Comparison of ENCODE assay signal across 24 cellular contexts in genomic region chr11:78834886-78835285, GRCh38.
"Had no signal": no experiment of that assay in that cellular context is flagged by ENCODE, and none has a peak within 500 bp of the region (broad histone marks: within the 10 kb centered on the region; RNA-seq: fewer than 3 reads in every experiment).

No MANE protein-coding gene starts in this region.

- H3K27me3 Mint-ChIP-seq: activated T-cell treated with anti-CD3 and anti-CD28 coated beads, Interleukin-2, amount 50 U/mL, for 24 hours had no signal

- H3K9me3 Mint-ChIP-seq: activated naive CD4-positive, alpha-beta T cell treated with anti-CD3 and anti-CD28 coated beads, Interleukin-2, amount 50 U/mL, for 24 hours; activated T-cell treated with anti-CD3 and anti-CD28 coated beads, Interleukin-2, amount 50 U/mL, for 24 hours; activated T-helper 1 cell treated with anti-CD3 and anti-CD28 coated beads, Interleukin-12 subunit alpha, Interleukin-12 subunit beta, Interleukin-2, Interleukin-4 antibody, amounts not matched to agents 30 ng/mL and 10 ng/mL and 1 ng/mL, durations not matched to agents 14 hours and 24 hours and 36 hours; T-helper 2 cell treated with Interferon-gamma antibody and Interleukin-4, amounts not matched to agents 5 μg/mL and 100 μg/mL, for 36 hours; WTC11 had no signal

- H3K4me1 Mint-ChIP-seq: activated CD8-positive, alpha-beta memory T cell treated with anti-CD3 and anti-CD28 coated beads, Interleukin-2, amount 10 ng/mL, durations not matched to agents 7 days and 5 days; activated naive CD4-positive, alpha-beta T cell treated with anti-CD3 and anti-CD28 coated beads, Interleukin-2, amount 50 U/mL, for 24 hours had no signal

- H3K27me3 ChIP-seq: ascending aorta, brain microvascular endothelial cell, cardiac muscle cell, Peyer's patch, SJSA1 had no signal

- DNase-seq: activated CD4-positive, alpha-beta T cell treated with anti-CD3 and anti-CD28 coated beads for 48 hours; activated CD4-positive, alpha-beta T cell treated with anti-CD3 and anti-CD28 coated beads, Interleukin-2, amount 50 U/mL, for 48 hours; activated CD4-positive, CD25-positive, alpha-beta regulatory T cell treated with anti-CD3 and anti-CD28 coated beads, Interleukin-2, amount 50 U/mL, for 72 hours; activated CD8-positive, alpha-beta memory T cell treated with anti-CD3 and anti-CD28 coated beads, Interleukin-2, amount 10 ng/mL, durations not matched to agents 7 days and 5 days; activated effector memory CD4-positive, alpha-beta T cell treated with Interleukin-2 at 50 U/mL for 16 hours; activated naive CD4-positive, alpha-beta T cell; activated T-cell treated with anti-CD3 and anti-CD28 coated beads, Interleukin-2, amount 50 U/mL, for 24 hours; brain microvascular endothelial cell; Kasumi-1; KBM-7; NCI-H1105 treated with DMSO at 0.1 percent for 48 hours; NCI-H1436 treated with DMSO at 0.1 percent for 48 hours; NCI-H1930; NCI-H524; Peyer's patch; SHP77; SW 1271 had no signal

- H3K4me1 ChIP-seq: ascending aorta, Peyer's patch, SJSA1 had no signal

- H3K4me3 ChIP-seq: ascending aorta, cardiac muscle cell, Peyer's patch, SJSA1 had no signal

- H3K27ac Mint-ChIP-seq: activated CD8-positive, alpha-beta memory T cell treated with anti-CD3 and anti-CD28 coated beads, Interleukin-2, amount 10 ng/mL, durations not matched to agents 7 days and 5 days; activated naive CD4-positive, alpha-beta T cell treated with anti-CD3 and anti-CD28 coated beads, Interleukin-2, amount 50 U/mL, for 24 hours; activated T-cell treated with anti-CD3 and anti-CD28 coated beads, Interleukin-2, amount 50 U/mL, for 24 hours; activated T-helper 1 cell treated with anti-CD3 and anti-CD28 coated beads, Interleukin-12 subunit alpha, Interleukin-12 subunit beta, Interleukin-2, Interleukin-4 antibody, amounts not matched to agents 30 ng/mL and 10 ng/mL and 1 ng/mL, durations not matched to agents 14 hours and 24 hours and 36 hours; T-helper 2 cell treated with Interferon-gamma antibody and Interleukin-4, amounts not matched to agents 5 μg/mL and 100 μg/mL, for 36 hours; WTC11 had no signal

- H3K27ac ChIP-seq: ascending aorta, brain microvascular endothelial cell, cardiac muscle cell, Peyer's patch, SJSA1 had no signal

- H3K4me3 Mint-ChIP-seq: activated CD8-positive, alpha-beta memory T cell treated with anti-CD3 and anti-CD28 coated beads, Interleukin-2, amount 10 ng/mL, durations not matched to agents 7 days and 5 days; activated naive CD4-positive, alpha-beta T cell treated with anti-CD3 and anti-CD28 coated beads, Interleukin-2, amount 50 U/mL, for 24 hours; activated T-cell treated with anti-CD3 and anti-CD28 coated beads, Interleukin-2, amount 50 U/mL, for 24 hours; activated T-helper 1 cell treated with anti-CD3 and anti-CD28 coated beads, Interleukin-12 subunit alpha, Interleukin-12 subunit beta, Interleukin-2, Interleukin-4 antibody, amounts not matched to agents 30 ng/mL and 10 ng/mL and 1 ng/mL, durations not matched to agents 14 hours and 24 hours and 36 hours; T-helper 2 cell treated with Interferon-gamma antibody and Interleukin-4, amounts not matched to agents 5 μg/mL and 100 μg/mL, for 36 hours; WTC11 had no signal

- H3K36me3 ChIP-seq: ascending aorta, brain microvascular endothelial cell, cardiac muscle cell, Peyer's patch, SJSA1 had no signal

- H3K9me3 ChIP-seq: ascending aorta, Peyer's patch, SJSA1 had no signal

- H3K36me3 Mint-ChIP-seq: activated CD8-positive, alpha-beta memory T cell treated with anti-CD3 and anti-CD28 coated beads, Interleukin-2, amount 10 ng/mL, durations not matched to agents 7 days and 5 days; activated naive CD4-positive, alpha-beta T cell treated with anti-CD3 and anti-CD28 coated beads, Interleukin-2, amount 50 U/mL, for 24 hours; WTC11 had no signal
